9 cellular contexts compared by ENCODE assay signal in the genomic region with DNA sequence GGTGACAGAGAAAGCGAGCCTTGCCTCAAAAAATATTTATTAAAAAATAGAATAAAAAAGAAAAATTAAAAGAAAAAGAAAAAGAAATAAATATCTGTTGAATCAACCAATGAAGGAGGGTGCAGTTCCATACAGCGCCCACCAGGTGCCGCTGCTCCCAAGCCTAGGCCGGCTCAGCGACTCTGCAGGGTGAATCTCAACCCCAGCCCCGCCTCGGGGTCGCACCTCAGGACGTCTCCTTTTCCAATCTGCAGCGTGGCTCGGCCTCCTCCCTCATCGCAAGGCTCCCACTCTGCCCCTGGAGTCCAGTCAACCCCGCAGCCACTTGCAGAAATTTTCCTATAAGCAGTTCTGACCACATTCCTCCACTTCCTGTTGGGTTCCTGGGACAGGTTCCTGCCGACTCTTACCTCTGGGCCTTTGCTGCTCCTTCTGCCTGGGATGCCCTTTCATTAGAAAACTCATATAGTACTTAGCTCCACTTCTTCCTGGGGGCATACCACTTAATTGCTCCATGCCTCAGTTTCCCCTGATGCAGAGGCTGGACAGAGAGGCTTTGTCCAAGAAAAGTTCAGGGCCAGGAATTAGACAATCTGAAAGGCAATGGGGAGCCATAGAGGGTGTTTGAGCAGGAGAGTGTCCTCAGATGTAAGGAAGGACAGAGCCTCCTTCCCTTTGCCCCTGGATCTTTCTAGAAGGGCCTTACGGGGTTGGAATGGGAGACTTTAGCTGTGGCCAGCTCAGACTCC. TPM values are rescaled to one million over a fixed set of nuclear protein-coding genes. Genes with fewer than 3 reads are reported as not detected.
A peak's percentile ranks its signal among the peaks of the same experiment; 100 is the strongest.
DNase-seq lines count a peak whose midpoint lies in the region; ATAC-seq and TF ChIP-seq lines count a peak whose summit lies in the region.
"Had no signal": no experiment of that assay in that cellular context is flagged by ENCODE, and none has a peak within 500 bp of the region (broad histone marks: within the 10 kb centered on the region; RNA-seq: fewer than 3 reads in every experiment).

No MANE protein-coding gene starts in this region.

- no peaks in the 10 kb centered on the region for H4K20me1 ChIP-seq in hepatocyte (ENCODE audit: insufficient read depth, poor library complexity, severe bottlenecking)

- no peak for ATAC-seq in HG02870 (IDR thresholded peaks at IDR 0.05; ENCODE audit: unreplicated experiment)

- peak; percentile 97 for TF ChIP-seq CTCF in hepatocyte (IDR thresholded peaks at IDR 0.05; ENCODE audit: poor library complexity)

- DNase-seq in COR-L47 (lab: John Stamatoyannopoulos, UW) (peak; percentile 1), T-helper 2 cell (peak; percentile 38 to 68 (median 53)), adipocyte (ENCODE audit: low read depth) (peak; percentile 85), hepatocyte (ENCODE audit: low spot score) (peak; percentile 73), amniotic stem cell (lab: John Stamatoyannopoulos, UW) (no peak)
- peak; percentile 25 to 51 (median 47) for DNase-seq in stimulated activated CD4-positive, alpha-beta T cell treated with anti-CD3 and anti-CD28 coated beads, Interleukin-12 subunit alpha, Interleukin-12 subunit beta, amount 100 ng/mL, for 48 hours (ENCODE audit: low read depth in 2 of 3, low spot score in 1 of 3)

- H3K4me2 ChIP-seq in hepatocyte: peak overlapping the region; percentile 67

- H3K9me3 ChIP-seq in adipocyte (ENCODE audit: control insufficient read depth, low read length) (no peaks in the 10 kb centered on the region), hepatocyte (ENCODE audit: low read depth) (no peaks in the 10 kb centered on the region)

- H3K27ac ChIP-seq in hepatocyte: no peak overlapping the region

- TF ChIP-seq RAD21 in Ishikawa (IDR thresholded peaks at IDR 0.05; ENCODE audit: low read depth): peak; percentile 88

- TF ChIP-seq EP300 in Ishikawa (IDR thresholded peaks at IDR 0.05; ENCODE audit: borderline replicate concordance): no peak

- H3K9me2 ChIP-seq in hepatocyte (replicated peaks; ENCODE audit: insufficient read depth): no peaks in the 10 kb centered on the region

- H3K9ac ChIP-seq in adipocyte (ENCODE audit: low read length): no peak overlapping the region

- H3K4me1 ChIP-seq in adipocyte (ENCODE audit: control insufficient read depth, insufficient read depth, low read length) (peaks cover 6% of the 10 kb centered on the region), hepatocyte (ENCODE audit: insufficient read depth) (no peaks in the 10 kb centered on the region)

- H3K79me2 ChIP-seq in hepatocyte: no peaks in the 10 kb centered on the region

- WGBS in hepatocyte (ENCODE audit: low lambda C conversion rate, missing lambda C conversion rate): 8% methylated on average over 15 of the region's 15 CpGs

- H3K4me3 ChIP-seq in adipocyte (ENCODE audit: low read length): no peak overlapping the region
- no peak overlapping the region for H3K4me3 ChIP-seq in hepatocyte

- no peaks in the 10 kb centered on the region for H3K36me3 ChIP-seq in adipocyte (ENCODE audit: control insufficient read depth, insufficient read depth, low read length, severe bottlenecking)
- no peaks in the 10 kb centered on the region for H3K36me3 ChIP-seq in hepatocyte (replicated peaks; ENCODE audit: insufficient read depth, low read depth)

- H2AFZ ChIP-seq in hepatocyte: peak overlapping the region; percentile 22

- H3K27me3 ChIP-seq in adipocyte (replicated peaks; ENCODE audit: control insufficient read depth, insufficient read depth, low read length): peaks cover 43% of the 10 kb centered on the region
- H3K27me3 ChIP-seq in hepatocyte: no peaks in the 10 kb centered on the region

TF ChIP-seq in Ishikawa, 13 proteins besides CTCF, POLR2A, EP300 and RAD21:
- TF ChIP-seq EGR1 (IDR thresholded peaks at IDR 0.05) (no peak), CEBPB (IDR thresholded peaks at IDR 0.05) (no peak), TEAD4 (IDR thresholded peaks at IDR 0.05) (no peak), YY1 (IDR thresholded peaks at IDR 0.05; ENCODE audit: low read depth) (no peak), ZBTB7A (IDR thresholded peaks at IDR 0.05; ENCODE audit: low read depth) (no peak), NFIC (IDR thresholded peaks at IDR 0.05) (no peak), TCF12 (IDR thresholded peaks at IDR 0.05; ENCODE audit: low read depth) (no peak), TAF1 (IDR thresholded peaks at IDR 0.05; ENCODE audit: low read depth) (no peak), FOXM1 (IDR thresholded peaks at IDR 0.05; ENCODE audit: borderline replicate concordance, low read depth) (no peak), CREB1 (IDR thresholded peaks at IDR 0.05; ENCODE audit: low read depth) (no peak)
- TF ChIP-seq, protein P1, sequence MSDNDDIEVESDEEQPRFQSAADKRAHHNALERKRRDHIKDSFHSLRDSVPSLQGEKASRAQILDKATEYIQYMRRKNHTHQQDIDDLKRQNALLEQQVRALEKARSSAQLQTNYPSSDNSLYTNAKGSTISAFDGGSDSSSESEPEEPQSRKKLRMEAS (IDR thresholded peaks at IDR 0.05): no peak
- TF ChIP-seq, protein P2, sequence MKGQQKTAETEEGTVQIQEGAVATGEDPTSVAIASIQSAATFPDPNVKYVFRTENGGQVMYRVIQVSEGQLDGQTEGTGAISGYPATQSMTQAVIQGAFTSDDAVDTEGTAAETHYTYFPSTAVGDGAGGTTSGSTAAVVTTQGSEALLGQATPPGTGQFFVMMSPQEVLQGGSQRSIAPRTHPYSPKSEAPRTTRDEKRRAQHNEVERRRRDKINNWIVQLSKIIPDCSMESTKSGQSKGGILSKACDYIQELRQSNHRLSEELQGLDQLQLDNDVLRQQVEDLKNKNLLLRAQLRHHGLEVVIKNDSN (IDR thresholded peaks at IDR 0.05): no peak
- TF ChIP-seq, protein P3, sequence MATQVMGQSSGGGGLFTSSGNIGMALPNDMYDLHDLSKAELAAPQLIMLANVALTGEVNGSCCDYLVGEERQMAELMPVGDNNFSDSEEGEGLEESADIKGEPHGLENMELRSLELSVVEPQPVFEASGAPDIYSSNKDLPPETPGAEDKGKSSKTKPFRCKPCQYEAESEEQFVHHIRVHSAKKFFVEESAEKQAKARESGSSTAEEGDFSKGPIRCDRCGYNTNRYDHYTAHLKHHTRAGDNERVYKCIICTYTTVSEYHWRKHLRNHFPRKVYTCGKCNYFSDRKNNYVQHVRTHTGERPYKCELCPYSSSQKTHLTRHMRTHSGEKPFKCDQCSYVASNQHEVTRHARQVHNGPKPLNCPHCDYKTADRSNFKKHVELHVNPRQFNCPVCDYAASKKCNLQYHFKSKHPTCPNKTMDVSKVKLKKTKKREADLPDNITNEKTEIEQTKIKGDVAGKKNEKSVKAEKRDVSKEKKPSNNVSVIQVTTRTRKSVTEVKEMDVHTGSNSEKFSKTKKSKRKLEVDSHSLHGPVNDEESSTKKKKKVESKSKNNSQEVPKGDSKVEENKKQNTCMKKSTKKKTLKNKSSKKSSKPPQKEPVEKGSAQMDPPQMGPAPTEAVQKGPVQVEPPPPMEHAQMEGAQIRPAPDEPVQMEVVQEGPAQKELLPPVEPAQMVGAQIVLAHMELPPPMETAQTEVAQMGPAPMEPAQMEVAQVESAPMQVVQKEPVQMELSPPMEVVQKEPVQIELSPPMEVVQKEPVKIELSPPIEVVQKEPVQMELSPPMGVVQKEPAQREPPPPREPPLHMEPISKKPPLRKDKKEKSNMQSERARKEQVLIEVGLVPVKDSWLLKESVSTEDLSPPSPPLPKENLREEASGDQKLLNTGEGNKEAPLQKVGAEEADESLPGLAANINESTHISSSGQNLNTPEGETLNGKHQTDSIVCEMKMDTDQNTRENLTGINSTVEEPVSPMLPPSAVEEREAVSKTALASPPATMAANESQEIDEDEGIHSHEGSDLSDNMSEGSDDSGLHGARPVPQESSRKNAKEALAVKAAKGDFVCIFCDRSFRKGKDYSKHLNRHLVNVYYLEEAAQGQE (IDR thresholded peaks at IDR 0.05; ENCODE audit: low read depth): no peak

RNA-seq across cellular contexts. Expression of a gene that starts 24.3 kb away (rescaled TPM):
- not detected in 2 replicates for total RNA-seq in hepatocyte
- not detected in 2 replicates for polyA plus RNA-seq in hepatocyte
- polyA plus RNA-seq: adipose tissue had no signal

RNA-seq across cellular contexts. Expression of a gene that starts 43.8 kb away (rescaled TPM):
- not detected in 2 replicates for total RNA-seq in hepatocyte
- not detected in 2 replicates for polyA plus RNA-seq in hepatocyte
- polyA plus RNA-seq: adipose tissue had no signal

RNA-seq across cellular contexts. Expression of a gene that starts 44.2 kb away (rescaled TPM):
- total RNA-seq in hepatocyte: 22.1 and 31.9 TPM in 2 replicates
- polyA plus RNA-seq in hepatocyte: 15.8 and 28.5 TPM in 2 replicates
